11 cellular contexts compared by ENCODE assay signal in the genomic region with DNA sequence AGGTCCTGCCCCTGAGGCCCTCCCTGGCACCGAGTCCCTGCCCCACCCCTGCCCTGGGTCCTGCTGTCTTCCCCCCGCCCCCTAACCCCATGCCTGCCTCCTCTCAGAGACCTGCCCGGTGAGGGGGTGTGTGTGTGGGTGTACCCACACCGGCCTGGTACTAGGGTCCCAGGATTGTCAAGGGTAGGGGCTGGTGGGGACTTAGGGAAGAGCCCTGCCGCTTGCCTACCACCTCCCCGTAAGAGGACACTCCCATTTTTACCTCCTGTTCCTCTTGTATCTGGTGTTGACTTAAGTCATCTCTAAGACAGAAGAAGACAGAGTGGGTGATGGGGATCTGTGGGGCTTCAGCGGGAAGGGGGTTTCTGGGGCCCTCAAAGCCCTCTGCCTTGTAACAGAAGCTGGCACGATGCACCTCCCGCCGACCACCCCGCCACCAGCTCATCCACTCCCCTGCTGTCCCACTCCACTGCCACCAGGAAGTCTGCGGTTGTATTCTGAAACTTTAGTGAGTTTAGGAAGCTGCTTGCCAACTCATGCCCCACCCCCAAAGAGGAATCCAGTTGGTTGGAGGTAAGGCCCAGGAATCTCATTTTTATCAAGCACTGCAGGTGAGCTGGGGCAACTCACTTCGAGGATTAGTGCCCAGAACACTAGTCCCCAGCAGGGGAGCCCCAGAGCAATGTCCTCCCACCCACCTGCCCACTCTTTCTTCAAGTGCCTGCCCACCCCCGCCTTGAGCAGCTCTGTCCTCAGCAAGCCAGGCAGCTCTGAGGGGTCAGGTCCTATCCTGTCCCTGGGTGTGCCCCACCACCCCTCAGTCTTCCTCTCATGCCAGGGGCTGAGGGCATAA. TPM values are rescaled to one million over a fixed set of nuclear protein-coding genes. Genes with fewer than 3 reads are reported as not detected.
DNase-seq lines count a peak whose midpoint lies in the region; ATAC-seq and TF ChIP-seq lines count a peak whose summit lies in the region.
"Had no signal": no experiment of that assay in that cellular context is flagged by ENCODE, and none has a peak within 500 bp of the region (broad histone marks: within the 10 kb centered on the region; RNA-seq: fewer than 3 reads in every experiment).

No MANE protein-coding gene starts in this region.

- H3K36me3 ChIP-seq in CD8-positive, alpha-beta memory T cell (ENCODE audit: insufficient read depth, low read length) = peaks cover 4% of the 10 kb centered on the region
- H3K36me3 ChIP-seq in mesendoderm (ENCODE audit: control insufficient read depth, insufficient read depth, low read length) (no peaks in the 10 kb centered on the region), uterus (no peaks in the 10 kb centered on the region)
- H3K36me3 ChIP-seq: pancreas had no signal

- peaks cover 0 to 6% (median 4%) of the 10 kb centered on the region in 3 donors for H3K36me3 Mint-ChIP-seq in CD8-positive, alpha-beta memory T cell
- peaks cover 0 to 1% of the 10 kb centered on the region in 2 donors for H3K36me3 Mint-ChIP-seq in activated T-cell treated with anti-CD3 and anti-CD28 coated beads, Interleukin-2, amount 50 U/mL, for 72 hours (ENCODE audit: insufficient read depth in 2 of 2)

- no peak overlapping the region for H3K18ac ChIP-seq in mesendoderm (ENCODE audit: low read length)

- H3K27ac ChIP-seq in CD8-positive, alpha-beta memory T cell (ENCODE audit: low read depth, low read length) = no peak overlapping the region
- H3K27ac ChIP-seq in mesendoderm (ENCODE audit: low read depth, low read length) (no peak overlapping the region), uterus (no peak overlapping the region)
- H3K27ac ChIP-seq: dorsolateral prefrontal cortex, pancreas, SK-N-MC had no signal

- no peak for DNase-seq in CD8-positive, alpha-beta memory T cell
- DNase-seq in HT1080 (ENCODE audit: low read depth) (peak; percentile 46), mesendoderm (peak; percentile 46), T1000 (lab: John Stamatoyannopoulos, UW) (no peak), uterus (no peak), OCI-M1 (lab: John Stamatoyannopoulos, UW) (no peak)
- DNase-seq in activated T-cell treated with anti-CD3 and anti-CD28 coated beads, Interleukin-2, amount 50 U/mL, for 72 hours = no peak
- DNase-seq: dorsolateral prefrontal cortex, EL had no signal

- peak overlapping the region in 1 of 7 donors; percentile 64 for H3K4me3 Mint-ChIP-seq in CD8-positive, alpha-beta memory T cell
- peak overlapping the region in 1 of 2 donors; percentile 16 for H3K4me3 Mint-ChIP-seq in activated T-cell treated with anti-CD3 and anti-CD28 coated beads, Interleukin-2, amount 50 U/mL, for 72 hours

- no peak overlapping the region for H3K56ac ChIP-seq in mesendoderm (ENCODE audit: low read length)

- H3K4me1 ChIP-seq in CD8-positive, alpha-beta memory T cell (ENCODE audit: insufficient read depth, low read length) = peaks cover 45% of the 10 kb centered on the region
- H3K4me1 ChIP-seq in mesendoderm (ENCODE audit: control insufficient read depth, low read depth, low read length) = peaks cover 2% of the 10 kb centered on the region
- no peaks in the 10 kb centered on the region for H3K4me1 ChIP-seq in uterus
- H3K4me1 ChIP-seq: pancreas had no signal

- no peak overlapping the region for H2BK15ac ChIP-seq in mesendoderm (replicated peaks; ENCODE audit: low read depth)

- H2BK120ac ChIP-seq in mesendoderm (ENCODE audit: low read depth, low read length) = no peak overlapping the region

- no peak overlapping the region for H2AK5ac ChIP-seq in mesendoderm (ENCODE audit: low read length)

- H3K9me3 Mint-ChIP-seq in CD8-positive, alpha-beta memory T cell = peaks cover 0 to 2% (median 0%) of the 10 kb centered on the region in 5 donors
- H3K9me3 Mint-ChIP-seq in activated T-cell treated with anti-CD3 and anti-CD28 coated beads, Interleukin-2, amount 50 U/mL, for 72 hours = no peaks in the 10 kb centered on the region

- H3K27me3 Mint-ChIP-seq in CD8-positive, alpha-beta memory T cell = no peaks in the 10 kb centered on the region
- no peaks in the 10 kb centered on the region for H3K27me3 Mint-ChIP-seq in activated T-cell treated with anti-CD3 and anti-CD28 coated beads, Interleukin-2, amount 50 U/mL, for 72 hours (ENCODE audit: low read depth)

- intact Hi-C loops in uterus (cut with DNase I; ENCODE audit: low total_unique reads) = no loop called here

- H4K8ac ChIP-seq in mesendoderm (ENCODE audit: low read depth, low read length) = no peak overlapping the region

- peaks cover 31 to 55% (median 45%) of the 10 kb centered on the region in 3 donors for H3K4me1 Mint-ChIP-seq in CD8-positive, alpha-beta memory T cell
- peaks cover 49% of the 10 kb centered on the region for H3K4me1 Mint-ChIP-seq in activated T-cell treated with anti-CD3 and anti-CD28 coated beads, Interleukin-2, amount 50 U/mL, for 72 hours (ENCODE audit: low read depth)

- H3K4me2 ChIP-seq in mesendoderm (ENCODE audit: low read length) = no peak overlapping the region

- no peak for TF ChIP-seq POLR2A in uterus (IDR thresholded peaks at IDR 0.05)

- CTCF ChIA-PET in CD8-positive, alpha-beta memory T cell (lab: Charles Lee) = interaction anchor here (1.1 to 4.7 kb wide), 8 partner anchors 9 to 129 kb away, joined by 3 to 23 read pairs (median 8); partner anchors contain the start of genes ACBD4 and FMNL1

- H3K79me2 ChIP-seq in mesendoderm (ENCODE audit: control insufficient read depth, insufficient read depth, low read length) = no peaks in the 10 kb centered on the region

- H3K23ac ChIP-seq in mesendoderm (ENCODE audit: low read length) = no peak overlapping the region

- no peaks in the 10 kb centered on the region for H3K79me1 ChIP-seq in mesendoderm (ENCODE audit: low read length)

- H3K27me3 ChIP-seq in CD8-positive, alpha-beta memory T cell (ENCODE audit: insufficient read depth, low read length, poor library complexity, severe bottlenecking) = no peaks in the 10 kb centered on the region
- no peaks in the 10 kb centered on the region for H3K27me3 ChIP-seq in mesendoderm (ENCODE audit: insufficient read depth, low read length, poor library complexity)
- H3K27me3 ChIP-seq in uterus = no peaks in the 10 kb centered on the region
- H3K27me3 ChIP-seq: dorsolateral prefrontal cortex, pancreas had no signal

- no peak overlapping the region for H3K4ac ChIP-seq in mesendoderm (ENCODE audit: low read depth, low read length)

- POLR2A ChIA-PET in CD8-positive, alpha-beta memory T cell (lab: Charles Lee) = interaction anchor here (0.7 to 1.9 kb wide), 3 partner anchors 9 to 108 kb away, joined by 3 to 9 read pairs (median 3); no protein-coding TSS in a partner anchor

- no peak overlapping the region for H3K9ac ChIP-seq in mesendoderm (ENCODE audit: low read length)

- no peak overlapping the region for H3K4me3 ChIP-seq in CD8-positive, alpha-beta memory T cell (ENCODE audit: low read length)
- no peak overlapping the region for H3K4me3 ChIP-seq in mesendoderm (ENCODE audit: low read length)
- no peak overlapping the region for H3K4me3 ChIP-seq in uterus
- H3K4me3 ChIP-seq: dorsolateral prefrontal cortex, pancreas, SK-N-MC had no signal

- no peak overlapping the region for H2BK5ac ChIP-seq in mesendoderm (ENCODE audit: low read length)

- H3K27ac Mint-ChIP-seq in CD8-positive, alpha-beta memory T cell = peak overlapping the region in 7 of 8 donors; percentile 23 to 81 (median 61)
- peak overlapping the region; percentile 54 for H3K27ac Mint-ChIP-seq in activated T-cell treated with anti-CD3 and anti-CD28 coated beads, Interleukin-2, amount 50 U/mL, for 72 hours

- no peaks in the 10 kb centered on the region for H3K9me3 ChIP-seq in CD8-positive, alpha-beta memory T cell (ENCODE audit: low read length)
- no peaks in the 10 kb centered on the region for H3K9me3 ChIP-seq in uterus
- H3K9me3 ChIP-seq: pancreas had no signal

- ATAC-seq in activated T-cell treated with anti-CD3 and anti-CD28 coated beads, Interleukin-2, amount 50 U/mL, for 72 hours (replicated peaks in 1 of 2) = peak; percentile 12 to 25

- WGBS in mesendoderm (ENCODE audit: extremely low coverage, insufficient coverage, low lambda C conversion rate) = no CpG with 5 or more reads among the region's 14 CpGs

- no peak for TF ChIP-seq CTCF in uterus (IDR thresholded peaks at IDR 0.05)

- H4K5ac ChIP-seq in mesendoderm (ENCODE audit: low read length) = no peak overlapping the region

RNA-seq across cellular contexts. Expression of gene SPATA32, which starts 5.6 kb away (rescaled TPM):
- total RNA-seq in CD8-positive, alpha-beta memory T cell = under 1 TPM in 1 of 2 experiments, not detected in 1; 0.15 TPM
- 0.33 TPM for polyA plus RNA-seq in CD8-positive, alpha-beta memory T cell
- not detected in 2 replicates for total RNA-seq in HT1080 (2014; rRNA removed; shearing (Covaris generic))
- not detected in 2 replicates for polyA plus RNA-seq in HT1080 (2015; cell fraction: cytosol; rRNA removed)
- not detected in 2 replicates for polyA plus RNA-seq in HT1080 (2015; cell fraction: nucleus; rRNA removed)
- 1 to 10 TPM; 1.4 to 1.7 TPM for total RNA-seq in activated T-cell treated with anti-CD3 and anti-CD28 coated beads, Interleukin-2, amount 50 U/mL, for 72 hours
- polyA plus RNA-seq in mesendoderm (2013, experiment 1 of 2) = not detected
- polyA plus RNA-seq in mesendoderm (2013, experiment 2 of 2) = not detected
- not detected for total RNA-seq in uterus

RNA-seq across cellular contexts. Expression of gene FMNL1, which starts 34.7 kb away (rescaled TPM):
- total RNA-seq in CD8-positive, alpha-beta memory T cell = 100 to 1,000 TPM; 260 to 265 TPM
- polyA plus RNA-seq in CD8-positive, alpha-beta memory T cell = 58.6 TPM
- 41.4 and 64.3 TPM in 2 replicates for total RNA-seq in HT1080 (2014; rRNA removed; shearing (Covaris generic))
- polyA plus RNA-seq in HT1080 (2015; cell fraction: cytosol; rRNA removed) = 102 and 122 TPM in 2 replicates
- polyA plus RNA-seq in HT1080 (2015; cell fraction: nucleus; rRNA removed) = 181 and 205 TPM in 2 replicates
- total RNA-seq in activated T-cell treated with anti-CD3 and anti-CD28 coated beads, Interleukin-2, amount 50 U/mL, for 72 hours = 100 to 1,000 TPM; 559 to 689 TPM
- 3.0 TPM for polyA plus RNA-seq in mesendoderm (2013, experiment 1 of 2)
- polyA plus RNA-seq in mesendoderm (2013, experiment 2 of 2) = 3.6 TPM
- total RNA-seq in uterus = 10 to 100 TPM in 1 of 4 donors, 1 to 10 TPM in 3; 2.6 to 12.3 (median 3.6) TPM

Comparison
In these comparisons a context has a peak if more than half of its experiments do, and no peak if none do; other contexts are left out.
1. DNase-seq: peak in HT1080 (single experiment) and mesendoderm (single experiment); none in CD8-positive, alpha-beta memory T cell (0 of 5), activated T-cell treated with anti-CD3 and anti-CD28 coated beads, Interleukin-2, amount 50 U/mL, for 72 hours (0 of 2), T1000 (single experiment), uterus (0 of 2) and OCI-M1 (single experiment).